ENCODE assay signal across 26 cellular contexts in genomic region chr3:17062736-17063135, GRCh38.
"Had no signal": no experiment of that assay in that cellular context is flagged by ENCODE, and none has a peak within 500 bp of the region (broad histone marks: within the 10 kb centered on the region; RNA-seq: fewer than 3 reads in every experiment).

No MANE protein-coding gene starts in this region.

- H2AFZ ChIP-seq: hepatocyte had no signal

- H3K27ac ChIP-seq: dorsolateral prefrontal cortex, epithelial cell of prostate, gastroesophageal sphincter, hepatocyte, pancreas, suprapubic skin, transverse colon, upper lobe of right lung, uterus had no signal

- H3K4me3 ChIP-seq: dorsolateral prefrontal cortex, gastroesophageal sphincter, heart left ventricle, hepatocyte, pancreas, suprapubic skin, transverse colon, upper lobe of right lung, uterus had no signal

- H3K4me3 Mint-ChIP-seq: endodermal cell; naive thymus-derived CD8-positive, alpha-beta T cell; neural crest cell; stimulated activated naive CD8-positive, alpha-beta T cell treated with anti-CD3 and anti-CD28 coated beads, Interleukin-15, amount 100 ng/mL, for 72 hours had no signal

- H3K79me2 ChIP-seq: hepatocyte had no signal

- ATAC-seq: esophagus mucosa; gastroesophageal sphincter; naive thymus-derived CD8-positive, alpha-beta T cell; pancreas; stimulated activated naive CD8-positive, alpha-beta T cell treated with anti-CD3 and anti-CD28 coated beads, Interleukin-15, amount 100 ng/mL, for 72 hours; upper lobe of right lung had no signal

- DNase-seq: dorsolateral prefrontal cortex; effector CD4-positive, alpha-beta T cell; endodermal cell; foreskin fibroblast; heart left ventricle; kidney glomerular epithelial cell; mammary epithelial cell; naive thymus-derived CD8-positive, alpha-beta T cell; pancreas; small intestine; stimulated activated CD4-positive, alpha-beta T cell treated with anti-CD3 and anti-CD28 coated beads, Interleukin-15, amount 100 ng/mL, for 24 hours; stimulated activated CD4-positive, alpha-beta T cell treated with anti-CD3 and anti-CD28 coated beads, Interleukin-2, amount 100 ng/mL, for 48 hours; stimulated activated naive CD4-positive, alpha-beta T cell; stimulated activated naive CD8-positive, alpha-beta T cell treated with anti-CD3 and anti-CD28 coated beads, Interleukin-15, amount 100 ng/mL, for 72 hours; transverse colon; upper lobe of right lung; uterus had no signal

- H3K4me2 ChIP-seq: hepatocyte had no signal

- FAIRE-seq: colon, islet of Langerhans, pancreas, small intestine had no signal

- H3K9me3 Mint-ChIP-seq: endodermal cell; neural crest cell; stimulated activated naive CD8-positive, alpha-beta T cell treated with anti-CD3 and anti-CD28 coated beads, Interleukin-15, amount 100 ng/mL, for 72 hours had no signal

- H3K4me1 ChIP-seq: gastroesophageal sphincter, pancreas, suprapubic skin, transverse colon, upper lobe of right lung, uterus had no signal

- H3K27me3 ChIP-seq: dorsolateral prefrontal cortex, gastroesophageal sphincter, heart left ventricle, hepatocyte, neutrophil, pancreas, suprapubic skin, transverse colon, upper lobe of right lung, uterus had no signal

- H3K27ac Mint-ChIP-seq: endodermal cell; stimulated activated naive CD8-positive, alpha-beta T cell treated with anti-CD3 and anti-CD28 coated beads, Interleukin-15, amount 100 ng/mL, for 72 hours had no signal

- H3K9me3 ChIP-seq: gastroesophageal sphincter, heart left ventricle, neutrophil, pancreas, suprapubic skin, transverse colon, upper lobe of right lung, uterus had no signal

- H3K27me3 Mint-ChIP-seq: naive thymus-derived CD8-positive, alpha-beta T cell; stimulated activated naive CD8-positive, alpha-beta T cell treated with anti-CD3 and anti-CD28 coated beads, Interleukin-15, amount 100 ng/mL, for 72 hours had no signal

- H3K36me3 ChIP-seq: gastroesophageal sphincter, pancreas, suprapubic skin, upper lobe of right lung, uterus had no signal

- H3K4me1 Mint-ChIP-seq: neural crest cell had no signal
